Comparison of ENCODE assay signal across 17 cellular contexts in genomic region chr10:12563489-12563888, GRCh38.
DNase-seq lines count a peak whose midpoint lies in the region; ATAC-seq and TF ChIP-seq lines count a peak whose summit lies in the region.
"Had no signal": no experiment of that assay in that cellular context is flagged by ENCODE, and none has a peak within 500 bp of the region (broad histone marks: within the 10 kb centered on the region; RNA-seq: fewer than 3 reads in every experiment).

No MANE protein-coding gene starts in this region.

- no peaks in the 10 kb centered on the region for H4K20me1 ChIP-seq in SK-N-SH (ENCODE audit: insufficient read depth)

- no peak for DNase-seq in SK-N-SH
- no peak for DNase-seq in naive thymus-derived CD4-positive, alpha-beta T cell
- no peak for DNase-seq in mucosa of gallbladder (ENCODE audit: low spot score)
- DNase-seq in A172 (ENCODE audit: low spot score), result no peak
- DNase-seq in HEK293T (ENCODE audit: extremely low spot score), result no peak
- DNase-seq: ACHN; CD8-positive, alpha-beta T cell; COR-L47; DMS153; DMS79 treated with DMSO at 0.1 percent for 48 hours; EL; H7 had no signal

- no peaks in the 10 kb centered on the region for H3K79me2 ChIP-seq in SK-N-SH (ENCODE audit: insufficient read depth)

- H3K9me2 ChIP-seq in SK-N-SH, result no peaks in the 10 kb centered on the region

- no peaks in the 10 kb centered on the region for H3F3A ChIP-seq in SK-N-SH (replicated peaks; ENCODE audit: insufficient read depth)

- no peaks in the 10 kb centered on the region for H3K36me3 Mint-ChIP-seq in activated T-helper 17 cell treated with anti-CD3 and anti-CD28 coated beads, Interleukin-2, amount 50 U/mL, for 72 hours (ENCODE audit: low read depth)
- peaks cover 0 to 24% (median 7%) of the 10 kb centered on the region in 5 donors for H3K36me3 Mint-ChIP-seq in naive thymus-derived CD4-positive, alpha-beta T cell

- H3K4me3 ChIP-seq in SK-N-SH (ENCODE audit: low read depth in 2 of 2, low read length in 1 of 2) (no peak overlapping the region), HEK293 (ENCODE audit: low read depth, low read length) (no peak overlapping the region)
- H3K4me3 ChIP-seq in naive thymus-derived CD4-positive, alpha-beta T cell (ENCODE audit: low read length), result no peak overlapping the region
- H3K4me3 ChIP-seq: GM23338 had no signal

- POLR2A ChIA-PET in SK-N-SH (lab: Yijun Ruan, JAX), result no interaction called here
- POLR2A ChIA-PET in HEK293 (lab: Yijun Ruan, JAX), result no interaction called here
- POLR2A ChIA-PET in naive thymus-derived CD4-positive, alpha-beta T cell (lab: Charles Lee), result no interaction called here
- POLR2A ChIA-PET in HEK293T (lab: Yijun Ruan, JAX), result no interaction called here

- intact Hi-C loops in naive thymus-derived CD4-positive, alpha-beta T cell (cut with micrococcal nuclease), result no loop called here

- H3K36me3 ChIP-seq in SK-N-SH (replicated peaks in 1 of 2; ENCODE audit: control insufficient read depth in 1 of 2, insufficient read depth in 2 of 2, low read length in 1 of 2) (no peaks in the 10 kb centered on the region), HEK293 (ENCODE audit: control insufficient read depth in 2 of 2, insufficient read depth in 1 of 2, low read length in 2 of 2) (no peaks in the 10 kb centered on the region)
- no peaks in the 10 kb centered on the region for H3K36me3 ChIP-seq in naive thymus-derived CD4-positive, alpha-beta T cell (ENCODE audit: control insufficient read depth in 2 of 3, insufficient read depth in 3 of 3, low read length in 3 of 3)

- H3K9me3 Mint-ChIP-seq in activated T-helper 17 cell treated with anti-CD3 and anti-CD28 coated beads, Interleukin-2, amount 50 U/mL, for 72 hours, result no peaks in the 10 kb centered on the region
- H3K9me3 Mint-ChIP-seq in naive thymus-derived CD4-positive, alpha-beta T cell, result peaks cover 0 to 3% (median 0%) of the 10 kb centered on the region in 11 donors
- H3K9me3 Mint-ChIP-seq: CD8-positive, alpha-beta T cell; GM23338 had no signal

- peaks cover 0 to 5% of the 10 kb centered on the region in 2 experiments; a peak in 1 of 4 replicates for H3K4me1 ChIP-seq in SK-N-SH (ENCODE audit: control insufficient read depth in 1 of 2, insufficient read depth in 2 of 2, low read depth in 1 of 2, low read length in 1 of 2)
- no peaks in the 10 kb centered on the region for H3K4me1 ChIP-seq in HEK293 (ENCODE audit: control insufficient read depth, insufficient read depth, low read length)
- no peaks in the 10 kb centered on the region for H3K4me1 ChIP-seq in naive thymus-derived CD4-positive, alpha-beta T cell (ENCODE audit: control insufficient read depth in 2 of 2, insufficient read depth in 2 of 2, low read length in 2 of 2)

- H3K27ac Mint-ChIP-seq in activated T-helper 17 cell treated with anti-CD3 and anti-CD28 coated beads, Interleukin-2, amount 50 U/mL, for 72 hours, result peak overlapping the region; percentile 75
- peak overlapping the region in 6 of 9 donors; percentile 1 to 90 (median 8) for H3K27ac Mint-ChIP-seq in naive thymus-derived CD4-positive, alpha-beta T cell
- H3K27ac Mint-ChIP-seq: GM23338 had no signal

- H3K4me1 Mint-ChIP-seq in activated T-helper 17 cell treated with anti-CD3 and anti-CD28 coated beads, Interleukin-2, amount 50 U/mL, for 72 hours, result peaks cover 18% of the 10 kb centered on the region
- H3K4me1 Mint-ChIP-seq in naive thymus-derived CD4-positive, alpha-beta T cell, result peaks cover 14 to 61% (median 49%) of the 10 kb centered on the region in 7 donors

- TF ChIP-seq EP300 in SK-N-SH (IDR thresholded peaks at IDR 0.05; ENCODE audit: borderline replicate concordance in 1 of 2, low read depth in 1 of 2, low read length in 1 of 2), result no peak

- H2AFZ ChIP-seq in SK-N-SH (ENCODE audit: low read depth), result no peak overlapping the region
- H2AFZ ChIP-seq: GM23338 had no signal

- H3K9me3 ChIP-seq in SK-N-SH, result no peaks in the 10 kb centered on the region
- H3K9me3 ChIP-seq in HEK293 (ENCODE audit: control insufficient read depth, insufficient read depth, low read depth, low read length), result no peaks in the 10 kb centered on the region
- H3K9me3 ChIP-seq in naive thymus-derived CD4-positive, alpha-beta T cell (ENCODE audit: control insufficient read depth in 2 of 3, low read length in 3 of 3), result no peaks in the 10 kb centered on the region

- no peak for TF ChIP-seq RAD21 in SK-N-SH (IDR thresholded peaks at IDR 0.05; ENCODE audit: low read length)

- CTCF ChIA-PET in SK-N-SH (lab: Yijun Ruan, JAX) (no interaction called here), HEK293 (lab: Yijun Ruan, JAX) (interaction anchor here (0.7 kb wide), 1 partner anchor 58 kb away, joined by 3 read pairs; no protein-coding TSS in a partner anchor), HEK293T (lab: Yijun Ruan, JAX) (no interaction called here)
- CTCF ChIA-PET in naive thymus-derived CD4-positive, alpha-beta T cell (lab: Charles Lee), result no interaction called here

- no peak overlapping the region for H3K4me2 ChIP-seq in SK-N-SH
- H3K4me2 ChIP-seq: GM23338 had no signal

- H3K4me3 Mint-ChIP-seq in activated T-helper 17 cell treated with anti-CD3 and anti-CD28 coated beads, Interleukin-2, amount 50 U/mL, for 72 hours, result no peak overlapping the region
- H3K4me3 Mint-ChIP-seq in naive thymus-derived CD4-positive, alpha-beta T cell, result no peak overlapping the region
- H3K4me3 Mint-ChIP-seq: CD8-positive, alpha-beta T cell; GM23338 had no signal

- H3K27me3 ChIP-seq in SK-N-SH (ENCODE audit: insufficient read depth), result no peaks in the 10 kb centered on the region
- H3K27me3 ChIP-seq in naive thymus-derived CD4-positive, alpha-beta T cell (ENCODE audit: control insufficient read depth in 2 of 2, insufficient read depth in 2 of 2, low read length in 2 of 2), result no peaks in the 10 kb centered on the region

- no peak for TF ChIP-seq CTCF in SK-N-SH (IDR thresholded peaks at IDR 0.05)
- TF ChIP-seq CTCF in HEK293 (tag by site-specific recombination; IDR thresholded peaks at IDR 0.05), result no peak

- H3K9ac ChIP-seq in SK-N-SH, result no peak overlapping the region

- peak; percentile 15; the same call in 1 of the 3 replicates for ATAC-seq in SK-N-SH treated with all-trans-retinoic acid at 6 μM for 48 hours
- ATAC-seq in activated T-helper 17 cell treated with anti-CD3 and anti-CD28 coated beads, Interleukin-2, amount 50 U/mL, for 72 hours (replicated peaks), result no peak
- no peak for ATAC-seq in naive thymus-derived CD4-positive, alpha-beta T cell
- ATAC-seq: CD8-positive, alpha-beta T cell; GM23338 had no signal

- H3K27me3 Mint-ChIP-seq in activated T-helper 17 cell treated with anti-CD3 and anti-CD28 coated beads, Interleukin-2, amount 50 U/mL, for 72 hours, result no peaks in the 10 kb centered on the region
- no peaks in the 10 kb centered on the region for H3K27me3 Mint-ChIP-seq in naive thymus-derived CD4-positive, alpha-beta T cell

- H3K27ac ChIP-seq in SK-N-SH (ENCODE audit: low read depth in 2 of 2, low read length in 1 of 2) (no peak overlapping the region), HEK293 (ENCODE audit: extremely low read depth, low read depth, low read length) (no peak overlapping the region)
- no peak overlapping the region for H3K27ac ChIP-seq in naive thymus-derived CD4-positive, alpha-beta T cell (ENCODE audit: low read depth, low read length)
- H3K27ac ChIP-seq: 22Rv1 had no signal

- 79% methylated on average over 3 of the region's 3 CpGs for WGBS in SK-N-SH (ENCODE audit: low lambda C conversion rate)

TF ChIP-seq in SK-N-SH treated with all-trans-retinoic acid at 6 μM for 48 hours, 23 proteins besides CTCF, POLR2A, EP300 and RAD21:
- TF ChIP-seq ARNTL (CRISPR knock-in tag; IDR thresholded peaks at IDR 0.05; ENCODE audit: borderline replicate concordance, low read depth) (no peak), SNAI2 (CRISPR knock-in tag; IDR thresholded peaks at IDR 0.05) (no peak), RARB (CRISPR knock-in tag; IDR thresholded peaks at IDR 0.05) (no peak), ZNF8 (CRISPR knock-in tag; IDR thresholded peaks at IDR 0.05) (no peak)
TF ChIP-seq in SK-N-SH treated with all-trans-retinoic acid at 6 μM for 48 hours: peak in this region for 0.

TF ChIP-seq in SK-N-SH, 30 proteins besides CTCF, POLR2A, EP300 and RAD21 (continues in another document):
- TF ChIP-seq RXRA (IDR thresholded peaks at IDR 0.05; ENCODE audit: borderline replicate concordance, low read depth), result no peak
- no peak for TF ChIP-seq MXI1 (IDR thresholded peaks at IDR 0.05; ENCODE audit: low read depth, low read length)
- TF ChIP-seq EZH2phosphoT487 (IDR thresholded peaks at IDR 0.05; ENCODE audit: borderline replicate concordance, low read depth), result no peak
- TF ChIP-seq MEF2A (IDR thresholded peaks at IDR 0.05; ENCODE audit: borderline replicate concordance, low read depth), result no peak
- TF ChIP-seq GABPA (IDR thresholded peaks at IDR 0.05; ENCODE audit: low read depth), result no peak

TF ChIP-seq in HEK293, 187 proteins besides CTCF, POLR2A, EP300 and RAD21 (continues in another document):
- no peak for TF ChIP-seq ZNF248 (tag by site-specific recombination; IDR thresholded peaks at IDR 0.05)
- no peak for TF ChIP-seq MZF1 (tag by site-specific recombination; IDR thresholded peaks at IDR 0.05; ENCODE audit: borderline replicate concordance)
- TF ChIP-seq ZSCAN30 (tag by site-specific recombination; IDR thresholded peaks at IDR 0.05), result no peak
- TF ChIP-seq ZNF596 (tag by site-specific recombination; IDR thresholded peaks at IDR 0.05), result peak; percentile 96
- TF ChIP-seq ZNF366 (tag by site-specific recombination; conservative IDR thresholded peaks at IDR 0.05), result no peak
- TF ChIP-seq ZNF76 (tag by site-specific recombination; IDR thresholded peaks at IDR 0.05; ENCODE audit: borderline replicate concordance, low read depth), result no peak

TF ChIP-seq in HEK293T, 16 proteins besides CTCF, POLR2A, EP300 and RAD21:
- TF ChIP-seq PKNOX1 (IDR thresholded peaks at IDR 0.05) (no peak), ZNF384 (IDR thresholded peaks at IDR 0.05) (no peak), LEF1 (IDR thresholded peaks at IDR 0.05; ENCODE audit: borderline replicate concordance) (no peak), HDGF (IDR thresholded peaks at IDR 0.05; ENCODE audit: borderline replicate concordance) (no peak), SP1 (IDR thresholded peaks at IDR 0.05) (no peak), ARNT (IDR thresholded peaks at IDR 0.05) (no peak), FOXA1 (IDR thresholded peaks at IDR 0.05) (no peak), FOXK2 (IDR thresholded peaks at IDR 0.05) (no peak), L3MBTL2 (conservative IDR thresholded peaks at IDR 0.05) (no peak), FOXM1 (IDR thresholded peaks at IDR 0.05; ENCODE audit: borderline replicate concordance) (no peak), ELF4 (IDR thresholded peaks at IDR 0.05) (no peak)
